8 cellular contexts compared by ENCODE assay signal in genomic region chr19:15280915-15281683, GRCh38. TPM values are rescaled to one million over a fixed set of nuclear protein-coding genes. Genes with fewer than 3 reads are reported as not detected.
DNase-seq lines count a peak whose midpoint lies in the region; ATAC-seq, FAIRE-seq and TF ChIP-seq lines count a peak whose summit lies in the region.

No MANE protein-coding gene starts in this region.

- peak overlapping the region; percentile 84 for H3K27ac Mint-ChIP-seq in activated CD4-positive, alpha-beta T cell treated with anti-CD3 and anti-CD28 coated beads for 36 hours

- in situ Hi-C loops in K562 (cut with MboI): no loop called here

- no peaks in the 10 kb centered on the region for H3K27me3 Mint-ChIP-seq in activated CD4-positive, alpha-beta T cell treated with anti-CD3 and anti-CD28 coated beads for 36 hours

- peaks cover 89% of the 10 kb centered on the region for H3K4me1 Mint-ChIP-seq in activated CD4-positive, alpha-beta T cell treated with anti-CD3 and anti-CD28 coated beads for 36 hours

- peak; percentile 45 to 48 (median 48); a peak in 5 of 6 replicates for TF ChIP-seq CTCF in K562 (IDR thresholded peaks at IDR 0.05 in 2 of 3, conservative IDR thresholded peaks at IDR 0.05 in 1 of 3; ENCODE audit: insufficient read depth in 2 of 3, low read depth in 1 of 3, low read length in 3 of 3)

- POLR2A ChIA-PET in activated CD4-positive, alpha-beta T cell treated with anti-CD3 and anti-CD28 coated beads for 36 hours (lab: Charles Lee): no interaction called here
- POLR2A ChIA-PET in K562 (lab: Yijun Ruan, JAX): interaction anchor here (0.7 to 5.0 kb wide), 6 partner anchors 11 to 137 kb away, joined by 3 to 34 read pairs (median 4); partner anchors contain the start of gene AKAP8L

- peaks cover 83% of the 10 kb centered on the region for H4K20me1 ChIP-seq in K562 (replicated peaks; ENCODE audit: control insufficient read depth, insufficient read depth, low read length)

- H3K4me2 ChIP-seq in K562 (ENCODE audit: insufficient read depth, low read length): peak overlapping the region; percentile 58

- intact Hi-C loops in activated CD4-positive, alpha-beta T cell treated with anti-CD3 and anti-CD28 coated beads for 36 hours (cut with DNase I, micrococcal nuclease): loop anchor here in 1 of 2 experiments (5.0 kb wide), 1 partner anchor 186 kb away; no protein-coding TSS in a partner anchor
- intact Hi-C loops in K562 (cut with micrococcal nuclease): loop anchor here (5.0 kb wide), 1 partner anchor 41 kb away; no protein-coding TSS in a partner anchor

- H3K9ac ChIP-seq in K562 (ENCODE audit: insufficient read depth in 1 of 2, low read depth in 2 of 2, low read length in 2 of 2): peak overlapping the region; percentile 42 to 74; a peak in 3 of 4 replicates

- no peak overlapping the region for H3K4me3 Mint-ChIP-seq in activated CD4-positive, alpha-beta T cell treated with anti-CD3 and anti-CD28 coated beads for 36 hours

- H3K4me1 ChIP-seq in K562 (replicated peaks in 1 of 2; ENCODE audit: control insufficient read depth in 2 of 2, insufficient read depth in 2 of 2, low read length in 2 of 2): peaks cover 16 to 66% of the 10 kb centered on the region in 2 experiments

- TF ChIP-seq RAD21 in K562 (CRISPR knock-in tag; conservative IDR thresholded peaks at IDR 0.05 in 1 of 2, IDR thresholded peaks at IDR 0.05 in 1 of 2): peak in 1 of 2 experiments; percentile 46; a peak in 2 of 4 replicates

- DNase-seq in activated CD4-positive, alpha-beta T cell treated with anti-CD3 and anti-CD28 coated beads for 36 hours: no peak
- no peak for DNase-seq in activated CD4-positive, alpha-beta T cell treated with anti-CD3 and anti-CD28 coated beads, Interleukin-2, amount 50 U/mL, for 1 hour
- DNase-seq in NCI-H226 (peak; percentile 86), K562 (ENCODE audit: extremely low read depth in 1 of 4, low spot score in 3 of 4) (peak in 3 of 4 experiments; percentile 39 to 66 (median 43)), skeletal muscle cell (ENCODE audit: low read depth) (peak; percentile 83)

- CTCF ChIA-PET in activated CD4-positive, alpha-beta T cell treated with anti-CD3 and anti-CD28 coated beads for 36 hours (lab: Charles Lee): no interaction called here
- CTCF ChIA-PET in K562 (lab: Yijun Ruan, JAX; ENCODE audit: low intra/inter-chr PET ratio): interaction anchor here (1.7 kb wide), 1 partner anchor 104 kb away, joined by 5 read pairs; no protein-coding TSS in a partner anchor

- TSS peak; percentile 37 for BruUV-seq in K562 (replicated peaks; lab: Mats Ljungman, UMichigan)

- H3K9me1 ChIP-seq in K562 (ENCODE audit: control insufficient read depth, insufficient read depth, low read length): peaks cover 24% of the 10 kb centered on the region

- H3K9me3 ChIP-seq in K562 (replicated peaks; ENCODE audit: control insufficient read depth, insufficient read depth, low read depth, low read length): no peaks in the 10 kb centered on the region

- H3K79me2 ChIP-seq in K562 (ENCODE audit: control insufficient read depth, insufficient read depth, low read length): peaks cover 99% of the 10 kb centered on the region

- H2AFZ ChIP-seq in K562 (ENCODE audit: low read depth, low read length): no peak overlapping the region

- H3K27ac ChIP-seq in K562 (ENCODE audit: extremely low read depth, low read depth, low read length): peak overlapping the region; percentile 67; the same call in 2 of the 3 replicates

- FAIRE-seq in K562 (lab: Jason Lieb, UNC) (peak; percentile 29), islet of Langerhans (lab: Jason Lieb, UNC) (peak; percentile 86)

- WGBS in K562 (ENCODE audit: insufficient coverage, low coverage, missing lambda C conversion rate): 20% methylated on average over 12 of the region's 12 CpGs

- H3K9me3 Mint-ChIP-seq in activated CD4-positive, alpha-beta T cell treated with anti-CD3 and anti-CD28 coated beads for 36 hours (ENCODE audit: low read depth): no peaks in the 10 kb centered on the region

- H3K27me3 ChIP-seq in K562 (ENCODE audit: control insufficient read depth in 2 of 2, insufficient read depth in 2 of 2, low read length in 2 of 2): no peaks in the 10 kb centered on the region

- H3K36me3 ChIP-seq in K562 (ENCODE audit: control insufficient read depth, insufficient read depth, low read length): peaks cover 29% of the 10 kb centered on the region; the same call in 2 of the 3 replicates

- H3K4me3 ChIP-seq in K562 (no peak overlapping the region), skeletal muscle cell (ENCODE audit: low read depth, low read length) (no peak overlapping the region)

- ATAC-seq in activated CD4-positive, alpha-beta T cell treated with anti-CD3 and anti-CD28 coated beads for 36 hours: no peak
- ATAC-seq in K562: peak; percentile 91
- no peak for ATAC-seq in HG02571 (IDR thresholded peaks at IDR 0.05; ENCODE audit: unreplicated experiment)
- ATAC-seq in GM21825 (IDR thresholded peaks at IDR 0.05; ENCODE audit: unreplicated experiment): no peak

- TF ChIP-seq EP300 in K562 (IDR thresholded peaks at IDR 0.05; ENCODE audit: low read length): peak; percentile 48; the same call in 1 of the 2 replicates

- H3K36me3 Mint-ChIP-seq in activated CD4-positive, alpha-beta T cell treated with anti-CD3 and anti-CD28 coated beads for 36 hours (ENCODE audit: low read depth): no peaks in the 10 kb centered on the region

- TF ChIP-seq POLR2A in K562 (conservative IDR thresholded peaks at IDR 0.05): no peak

TF ChIP-seq in K562, 482 proteins besides CTCF, POLR2A, EP300 and RAD21 (continues in another document):
- TF ChIP-seq ZNF583 (CRISPR knock-in tag; IDR thresholded peaks at IDR 0.05): no peak
- peak; percentile 63 for TF ChIP-seq BRD9 (IDR thresholded peaks at IDR 0.05; ENCODE audit: low read depth, partially characterized antibody)
- no peak for TF ChIP-seq ZNF79 (CRISPR knock-in tag; IDR thresholded peaks at IDR 0.05; ENCODE audit: low read depth)
- peak; percentile 39; the same call in 1 of the 2 replicates for TF ChIP-seq TARDBP (IDR thresholded peaks at IDR 0.05)
- no peak for TF ChIP-seq RFX5 (IDR thresholded peaks at IDR 0.05; ENCODE audit: low read depth, low read length)
- TF ChIP-seq FIP1L1 (IDR thresholded peaks at IDR 0.05; ENCODE audit: low read depth, low read length, poor library complexity, severe bottlenecking): no peak
- no peak for TF ChIP-seq TFAP4 (CRISPR knock-in tag; IDR thresholded peaks at IDR 0.05; ENCODE audit: borderline replicate concordance)
- TF ChIP-seq ZNF133 (CRISPR knock-in tag; IDR thresholded peaks at IDR 0.05): no peak
- peak; percentile 60 for TF ChIP-seq POLR2G (IDR thresholded peaks at IDR 0.05; ENCODE audit: low read depth, low read length)
- no peak for TF ChIP-seq TGIF2 (CRISPR knock-in tag; IDR thresholded peaks at IDR 0.05)
- TF ChIP-seq PYGO2 (tag; IDR thresholded peaks at IDR 0.05): no peak
- TF ChIP-seq NRF1 (conservative IDR thresholded peaks at IDR 0.05 in 1 of 2, IDR thresholded peaks at IDR 0.05 in 1 of 2): peak; percentile 51 to 65

RNA-seq across cellular contexts. Expression of gene EPHX3, which starts 48.9 kb away (rescaled TPM):
- under 1 TPM in 1 of 2 experiments, not detected in 1; 0.09 TPM for total RNA-seq in activated CD4-positive, alpha-beta T cell treated with anti-CD3 and anti-CD28 coated beads for 36 hours
- 0.39 and 1.6 TPM in 2 replicates for total RNA-seq in K562 (2011; cell fraction: chromatin; rRNA removed; ENCODE audit: low replicate concordance)
- 0.79 and 0.83 TPM in 2 replicates for total RNA-seq in K562 (2011; cell fraction: nucleolus; rRNA removed)
- total RNA-seq in K562 (2011; cell fraction: nucleoplasm; rRNA removed): 0.69 and 0.88 TPM in 2 replicates
- total RNA-seq in K562 (2014; rRNA removed) (not detected in 2 replicates), K562 (2014; rRNA removed; fragmentation: Illumina TruSeq; extraction: Trizol) (not detected in 2 replicates), K562 (2015; rRNA removed; fragmentation: Illumina TruSeq; extraction: Trizol) (not detected in 2 replicates), K562 (2021) (0.20 TPM in 1 of 2 replicates, not detected in the other)
- polyA plus RNA-seq in K562 (2011; rRNA removed) (0.07 TPM in 1 of 2 replicates, not detected in the other), K562 (2014; fragmentation: Illumina TruSeq; extraction: Trizol) (not detected in 2 replicates), K562 (2014; fragmentation: Nextera tagmentation; extraction: Ambion mirVana) (not detected), K562 (2014; rRNA removed) (not detected in 2 replicates)
- polyA plus RNA-seq in K562 (2011; cell fraction: cytosol; rRNA removed): 0.06 and 0.12 TPM in 2 replicates
- polyA plus RNA-seq in K562 (2011; cell fraction: nucleus; rRNA removed): 0.21 and 0.50 TPM in 2 replicates
- not detected in 2 replicates for polyA plus RNA-seq in K562 (2012)
- polyA minus RNA-seq in K562 (2011; rRNA and poly(A)+ RNA removed): not detected in 2 replicates
- not detected in 2 replicates for polyA minus RNA-seq in K562 (2011; cell fraction: cytosol; rRNA and poly(A)+ RNA removed)
- polyA minus RNA-seq in K562 (2011; cell fraction: nucleus; rRNA and poly(A)+ RNA removed): not detected in 2 replicates

RNA-seq across cellular contexts. Expression of gene BRD4, which starts 51.2 kb away (rescaled TPM):
- total RNA-seq in activated CD4-positive, alpha-beta T cell treated with anti-CD3 and anti-CD28 coated beads for 36 hours: 100 to 1,000 TPM; 106 to 126 TPM
- total RNA-seq in K562 (2011; cell fraction: chromatin; rRNA removed; ENCODE audit: low replicate concordance): 157 and 305 TPM in 2 replicates
- total RNA-seq in K562 (2011; cell fraction: nucleolus; rRNA removed): 129 and 134 TPM in 2 replicates
- total RNA-seq in K562 (2011; cell fraction: nucleoplasm; rRNA removed): 133 and 164 TPM in 2 replicates
- total RNA-seq in K562 (2014; rRNA removed) (15.6 and 24.0 TPM in 2 replicates), K562 (2014; rRNA removed; fragmentation: Illumina TruSeq; extraction: Trizol) (11.3 and 13.0 TPM in 2 replicates), K562 (2015; rRNA removed; fragmentation: Illumina TruSeq; extraction: Trizol) (16.1 and 18.2 TPM in 2 replicates), K562 (2021) (93.7 and 105 TPM in 2 replicates)
- polyA plus RNA-seq in K562 (2011; rRNA removed) (8.9 and 11.0 TPM in 2 replicates), K562 (2014; fragmentation: Illumina TruSeq; extraction: Trizol) (35.3 and 43.4 TPM in 2 replicates), K562 (2014; fragmentation: Nextera tagmentation; extraction: Ambion mirVana) (1 to 10 TPM; 1.8 to 5.4 TPM), K562 (2014; rRNA removed) (23.3 and 24.3 TPM in 2 replicates)
- polyA plus RNA-seq in K562 (2011; cell fraction: cytosol; rRNA removed): 5.8 and 8.4 TPM in 2 replicates
- 36.9 and 48.9 TPM in 2 replicates for polyA plus RNA-seq in K562 (2011; cell fraction: nucleus; rRNA removed)
- polyA plus RNA-seq in K562 (2012): 61.3 and 74.1 TPM in 2 replicates
- 14.6 and 17.9 TPM in 2 replicates for polyA minus RNA-seq in K562 (2011; rRNA and poly(A)+ RNA removed)
- 36.5 and 50.1 TPM in 2 replicates for polyA minus RNA-seq in K562 (2011; cell fraction: cytosol; rRNA and poly(A)+ RNA removed)
- 35.0 and 50.0 TPM in 2 replicates for polyA minus RNA-seq in K562 (2011; cell fraction: nucleus; rRNA and poly(A)+ RNA removed)

Comparison
In these comparisons a context has a peak if more than half of its experiments do, and no peak if none do; other contexts are left out.
1. DNase-seq: peak in NCI-H226 (single experiment), K562 (3 of 4) and skeletal muscle cell (single experiment); none in activated CD4-positive, alpha-beta T cell treated with anti-CD3 and anti-CD28 coated beads for 36 hours (single experiment) and activated CD4-positive, alpha-beta T cell treated with anti-CD3 and anti-CD28 coated beads, Interleukin-2, amount 50 U/mL, for 1 hour (single experiment).